ENCODE assay signal across 8 cellular contexts in the genomic region with DNA sequence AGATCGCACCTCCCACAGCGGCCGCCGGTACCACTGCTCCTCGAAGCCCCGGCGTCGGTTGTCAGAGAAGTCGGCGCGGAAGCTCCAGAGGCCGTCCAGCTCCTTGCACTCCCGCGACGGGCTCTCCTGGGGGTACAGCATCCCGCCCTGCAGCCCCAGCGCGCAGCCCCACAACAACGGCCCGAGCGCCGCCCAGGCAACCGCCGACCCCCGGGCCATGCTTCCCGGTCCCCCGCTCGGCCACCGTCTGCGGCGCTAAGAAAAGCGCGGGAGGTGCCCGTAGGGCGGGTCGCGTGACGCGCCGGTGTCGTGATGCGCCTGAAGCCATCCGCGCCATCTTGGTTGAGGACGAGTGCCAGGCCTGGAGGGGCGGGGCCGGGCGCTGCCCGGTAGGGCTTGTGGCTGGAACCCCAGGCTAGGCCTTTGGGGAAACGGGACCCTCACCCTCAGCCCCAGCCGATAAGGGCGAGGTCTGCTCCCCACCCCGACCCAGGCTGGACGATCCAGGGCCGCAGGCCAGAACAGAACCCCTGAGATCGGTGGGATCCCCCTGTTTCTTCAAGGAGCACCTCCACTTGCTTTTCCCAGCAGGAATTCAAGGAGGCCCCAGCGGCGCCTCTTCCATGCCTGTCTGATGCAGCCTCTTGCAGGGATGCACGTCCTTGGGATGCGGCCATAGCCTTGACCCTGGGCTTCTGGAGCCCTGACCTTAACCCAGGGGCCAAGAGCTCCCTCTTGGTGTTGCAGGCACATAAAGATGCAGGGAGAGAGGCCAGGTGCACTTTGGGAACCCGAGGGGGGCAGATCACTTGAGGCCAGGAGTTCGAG. TPM values are rescaled to one million over a fixed set of nuclear protein-coding genes. Genes with fewer than 3 reads are reported as not detected.
A peak's percentile ranks its signal among the peaks of the same experiment; 100 is the strongest.
DNase-seq lines count a peak whose midpoint lies in the region; ATAC-seq and TF ChIP-seq lines count a peak whose summit lies in the region.

A gene (minus strand): TSS at position 249 of the 828 bp plus-strand sequence. CDS start 30 bp downstream, at position 219.

- POLR2A ChIA-PET in BJ (lab: Charles Lee) = no interaction called here

- peak within 1 kb of the TSS; percentile 70 for H3K27ac ChIP-seq in cingulate gyrus (ENCODE audit: low read depth, low read length)

- peaks cover 1% of the 10 kb centered on the region; the same call in 1 of the 2 replicates for H3K36me3 ChIP-seq in BJ (ENCODE audit: control insufficient read depth, insufficient read depth, low read length)

- peak; percentile 22 for DNase-seq in BJ (ENCODE audit: low read depth)
- peak; percentile 70 to 95 for DNase-seq in NCI-H526 (lab: John Stamatoyannopoulos, UW)
- peak; percentile 95 for DNase-seq in activated CD4-positive, alpha-beta T cell treated with anti-CD3 and anti-CD28 coated beads for 48 hours
- peak; percentile 89 for DNase-seq in kidney tubule cell (ENCODE audit: low spot score)
- peak; percentile 61 to 81 for DNase-seq in stimulated activated CD4-positive, alpha-beta T cell treated with anti-CD3 and anti-CD28 coated beads, Interleukin-1b, Interleukin-23, amount 100 ng/mL, for 1 hour (ENCODE audit: low read depth in 2 of 2)

- CTCF ChIA-PET in BJ (lab: Yijun Ruan, JAX) = no interaction called here

- ATAC-seq in GM19324 (IDR thresholded peaks at IDR 0.05; ENCODE audit: low FRiP score, unreplicated experiment) (peak; percentile 90), HG03460 (IDR thresholded peaks at IDR 0.05; ENCODE audit: unreplicated experiment) (peak; percentile 74)

- TF ChIP-seq CTCF in BJ (IDR thresholded peaks at IDR 0.05; ENCODE audit: insufficient read depth, low read depth, low read length) = no peak

- H3K4me3 ChIP-seq in BJ (ENCODE audit: low read depth, low read length) = peak within 1 kb of the TSS; percentile 90

- no peaks in the 10 kb centered on the region for H3K27me3 ChIP-seq in BJ (ENCODE audit: control insufficient read depth, insufficient read depth, low read length)

RNA-seq across cellular contexts. Expression of the gene that starts here (rescaled TPM):
- polyA plus RNA-seq in BJ (2011; rRNA removed) = 32.5 and 67.8 TPM in 2 replicates
- 12.1 and 20.4 TPM in 2 replicates for polyA minus RNA-seq in BJ (2011; rRNA and poly(A)+ RNA removed)

Comparison
In these comparisons a context has a peak if more than half of its experiments do, and no peak if none do; other contexts are left out.
1. Peak in every context shown above with its lines: DNase-seq, ATAC-seq, H3K4me3 ChIP-seq and H3K27ac ChIP-seq.
2. DNase-seq: peak in every context shown above with its lines; median percentile 95 in activated CD4-positive, alpha-beta T cell treated with anti-CD3 and anti-CD28 coated beads for 48 hours; 89 in kidney tubule cell; 82 in NCI-H526; 71 in stimulated activated CD4-positive, alpha-beta T cell treated with anti-CD3 and anti-CD28 coated beads, Interleukin-1b, Interleukin-23, amount 100 ng/mL, for 1 hour; 22 in BJ.